11 cellular contexts compared by ENCODE assay signal in the genomic region with DNA sequence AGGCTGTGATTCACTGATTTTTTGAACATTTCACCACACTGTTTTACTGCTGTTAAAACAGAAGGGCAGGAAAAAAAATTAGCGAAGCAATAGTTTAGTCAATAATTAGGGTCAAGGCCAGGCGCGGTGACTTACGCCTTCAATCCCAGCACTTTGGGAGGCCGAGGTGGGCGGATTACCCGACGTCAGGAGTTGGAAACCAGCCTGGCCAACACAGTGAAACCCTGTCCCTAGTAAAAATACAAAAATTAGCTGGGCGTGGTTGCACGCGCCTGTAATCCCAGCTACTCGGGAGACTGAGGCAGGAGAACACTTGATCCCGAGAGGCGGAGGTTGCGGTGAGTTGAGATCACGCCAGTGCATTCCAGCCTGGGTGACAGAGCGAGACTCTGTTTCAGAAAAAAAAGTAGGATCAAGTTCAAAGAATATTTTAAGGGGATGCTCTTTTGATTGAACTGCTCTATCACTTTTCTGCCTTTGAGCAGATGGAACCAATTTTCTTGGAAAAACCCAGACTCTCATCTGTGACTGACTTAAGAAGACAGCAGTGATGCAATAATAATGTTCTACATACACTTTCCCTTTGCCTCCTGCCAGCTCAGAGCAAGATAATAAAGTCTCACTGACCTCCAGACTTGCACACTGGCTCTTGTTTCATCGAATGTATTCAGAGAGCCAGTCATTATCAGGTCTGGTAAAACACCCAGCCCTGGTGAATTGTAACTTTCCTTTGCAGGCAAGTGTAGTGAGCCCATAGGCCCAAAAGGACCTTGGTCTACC. TPM values are rescaled to one million over a fixed set of nuclear protein-coding genes. Genes with fewer than 3 reads are reported as not detected.
DNase-seq lines count a peak whose midpoint lies in the region; ATAC-seq, FAIRE-seq and TF ChIP-seq lines count a peak whose summit lies in the region.
"Had no signal": no experiment of that assay in that cellular context is flagged by ENCODE, and none has a peak within 500 bp of the region (broad histone marks: within the 10 kb centered on the region; RNA-seq: fewer than 3 reads in every experiment).

No MANE protein-coding gene starts in this region.

- H3K4me3 Mint-ChIP-seq in astrocyte (ENCODE audit: unreplicated experiment) (no peak overlapping the region), natural killer cell (peak overlapping the region; percentile 59)

- intact Hi-C loops in natural killer cell (cut with micrococcal nuclease), result no loop called here

- H2AFZ ChIP-seq in astrocyte (ENCODE audit: low read depth, low read length), result no peak overlapping the region

- no peak overlapping the region for H3K9ac ChIP-seq in astrocyte (ENCODE audit: low read length)

- H3K27me3 ChIP-seq in astrocyte (ENCODE audit: insufficient read depth, low read length), result no peaks in the 10 kb centered on the region

- no peak overlapping the region for H3K4me2 ChIP-seq in astrocyte (ENCODE audit: low read length)

- H3K4me1 Mint-ChIP-seq in astrocyte (ENCODE audit: low read depth, unreplicated experiment), result peaks cover 2% of the 10 kb centered on the region
- peaks cover 15 to 17% of the 10 kb centered on the region in 2 donors for H3K4me1 Mint-ChIP-seq in natural killer cell

- H3K4me1 ChIP-seq in astrocyte (ENCODE audit: insufficient read depth, low read length), result peaks cover 10% of the 10 kb centered on the region

- FAIRE-seq in astrocyte (lab: Jason Lieb, UNC), result no peak

- H3K36me3 ChIP-seq in astrocyte (ENCODE audit: insufficient read depth, low read length), result no peaks in the 10 kb centered on the region

- DNase-seq in AG08396 (ENCODE audit: low spot score) (peak; percentile 42), HCEC 1CT (peak; percentile 17), astrocyte (ENCODE audit: low read depth) (peak; percentile 35), natural killer cell (no peak), hippocampal formation (lab: John Stamatoyannopoulos, UW) (no peak), substantia nigra (lab: John Stamatoyannopoulos, UW) (no peak), DMS 273 treated with DMSO at 0.1 percent for 48 hours (lab: John Stamatoyannopoulos, UW) (no peak), COR-L47 (lab: John Stamatoyannopoulos, UW) (no peak)
- DNase-seq: NCI-H1694; stimulated activated CD4-positive, alpha-beta T cell treated with anti-CD3 and anti-CD28 coated beads, Interleukin-4, amount 100 ng/mL, for 1 hour had no signal

- H3K27ac Mint-ChIP-seq in astrocyte (ENCODE audit: unreplicated experiment) (no peak overlapping the region), natural killer cell (no peak overlapping the region)

- H4K20me1 ChIP-seq in astrocyte (ENCODE audit: insufficient read depth, low read length), result peaks cover 19% of the 10 kb centered on the region

- H3K27ac ChIP-seq in astrocyte (ENCODE audit: low read depth, low read length), result no peak overlapping the region
- no peak overlapping the region for H3K27ac ChIP-seq in substantia nigra (ENCODE audit: low read depth, low read length, poor library complexity, severe bottlenecking)

- H3K36me3 Mint-ChIP-seq in astrocyte (ENCODE audit: low read depth, unreplicated experiment) (no peaks in the 10 kb centered on the region), natural killer cell (no peaks in the 10 kb centered on the region)

- peaks cover 3% of the 10 kb centered on the region for H3K27me3 Mint-ChIP-seq in astrocyte (ENCODE audit: low read depth, unreplicated experiment)
- peaks cover 0 to 6% of the 10 kb centered on the region in 2 donors for H3K27me3 Mint-ChIP-seq in natural killer cell (ENCODE audit: low read depth in 2 of 2)

- H3K79me2 ChIP-seq in astrocyte (ENCODE audit: insufficient read depth, low read length), result peaks cover 33% of the 10 kb centered on the region

- no peak for ATAC-seq in natural killer cell

- H3K4me3 ChIP-seq in astrocyte (ENCODE audit: insufficient read depth, low read depth, low read length), result no peak overlapping the region

- no peak for TF ChIP-seq CTCF in astrocyte (IDR thresholded peaks at IDR 0.05; ENCODE audit: insufficient read depth, low read depth, low read length)
- no peak for TF ChIP-seq CTCF in natural killer cell (IDR thresholded peaks at IDR 0.05)

- peaks cover 12% of the 10 kb centered on the region for H3K9me3 Mint-ChIP-seq in astrocyte (ENCODE audit: unreplicated experiment)
- no peaks in the 10 kb centered on the region for H3K9me3 Mint-ChIP-seq in natural killer cell

- H3K9me3 ChIP-seq in astrocyte (ENCODE audit: insufficient read depth, low read depth, low read length), result no peaks in the 10 kb centered on the region

RNA-seq across cellular contexts. Expression of a gene that starts 1.6 kb away (rescaled TPM):
- total RNA-seq in astrocyte, result 95.3 and 108 TPM in 2 replicates
- total RNA-seq in natural killer cell, result 10 to 100 TPM; 17.0 to 26.5 (median 19.2) TPM

RNA-seq across cellular contexts. Expression of a gene that starts 48.9 kb away (rescaled TPM):
- total RNA-seq in astrocyte (not detected in 2 replicates), natural killer cell (under 1 TPM in 1 of 3 donors, not detected in 2; 0.05 TPM)
- total RNA-seq: mesenteric fat pad had no signal

Comparison
In these comparisons a context has a peak if more than half of its experiments do, and no peak if none do; other contexts are left out.
1. DNase-seq: peak in AG08396 (single experiment), HCEC 1CT (single experiment) and astrocyte (single experiment); none in natural killer cell (single experiment), hippocampal formation (0 of 2), substantia nigra (0 of 49), DMS 273 treated with DMSO at 0.1 percent for 48 hours (single experiment) and COR-L47 (single experiment).